ENCODE assay signal across 8 cellular contexts in genomic region chr2:188524519-188525113, GRCh38.
DNase-seq lines count a peak whose midpoint lies in the region; ATAC-seq and TF ChIP-seq lines count a peak whose summit lies in the region.

No MANE protein-coding gene starts in this region.

- TF ChIP-seq CTCF in GM12873 (IDR thresholded peaks at IDR 0.05; ENCODE audit: insufficient read depth, low read depth, low read length, missing control alignments) = peak; percentile 60

- peak; percentile 40 for DNase-seq in Ammon's horn (ENCODE audit: low spot score)
- peak; percentile 54 for DNase-seq in NCI-H1694 (lab: John Stamatoyannopoulos, UW)
- DNase-seq in activated T-cell treated with anti-CD3 and anti-CD28 coated beads, Interleukin-2, amount 50 U/mL, for 72 hours = peak; percentile 7 to 39
- peak; percentile 25 for DNase-seq in left ventricle myocardium superior
- peak; percentile 50 for DNase-seq in smooth muscle cell of the brain vasculature (ENCODE audit: low read depth, low spot score)
- no peak for DNase-seq in effector CD8-positive, alpha-beta T cell (lab: John Stamatoyannopoulos, UW)

- H3K9me3 Mint-ChIP-seq in activated T-cell treated with anti-CD3 and anti-CD28 coated beads, Interleukin-2, amount 50 U/mL, for 72 hours = no peaks in the 10 kb centered on the region

- no peak overlapping the region for H3K4me3 Mint-ChIP-seq in activated T-cell treated with anti-CD3 and anti-CD28 coated beads, Interleukin-2, amount 50 U/mL, for 72 hours

- no peaks in the 10 kb centered on the region for H3K36me3 Mint-ChIP-seq in activated T-cell treated with anti-CD3 and anti-CD28 coated beads, Interleukin-2, amount 50 U/mL, for 72 hours (ENCODE audit: insufficient read depth in 2 of 2)

- ATAC-seq in HG02852 (IDR thresholded peaks at IDR 0.05; ENCODE audit: unreplicated experiment) = peak; percentile 79
- ATAC-seq in activated T-cell treated with anti-CD3 and anti-CD28 coated beads, Interleukin-2, amount 50 U/mL, for 72 hours (replicated peaks in 1 of 2) = peak in 1 of 2 donors; percentile 54
- ATAC-seq in left ventricle myocardium superior = no peak

- H3K27ac Mint-ChIP-seq in activated T-cell treated with anti-CD3 and anti-CD28 coated beads, Interleukin-2, amount 50 U/mL, for 72 hours = no peak overlapping the region

- intact Hi-C loops in left ventricle myocardium superior (cut with micrococcal nuclease) = loop anchor here (5.0 to 10.0 kb wide), 2 partner anchors 450 to 883 kb away; partner anchors contain the start of gene COL3A1

- H3K4me1 Mint-ChIP-seq in activated T-cell treated with anti-CD3 and anti-CD28 coated beads, Interleukin-2, amount 50 U/mL, for 72 hours (ENCODE audit: low read depth) = no peaks in the 10 kb centered on the region

- peaks cover 12% of the 10 kb centered on the region for H3K27me3 Mint-ChIP-seq in activated T-cell treated with anti-CD3 and anti-CD28 coated beads, Interleukin-2, amount 50 U/mL, for 72 hours (ENCODE audit: low read depth)
